Comparison of ENCODE assay signal across 12 cellular contexts in the genomic region with DNA sequence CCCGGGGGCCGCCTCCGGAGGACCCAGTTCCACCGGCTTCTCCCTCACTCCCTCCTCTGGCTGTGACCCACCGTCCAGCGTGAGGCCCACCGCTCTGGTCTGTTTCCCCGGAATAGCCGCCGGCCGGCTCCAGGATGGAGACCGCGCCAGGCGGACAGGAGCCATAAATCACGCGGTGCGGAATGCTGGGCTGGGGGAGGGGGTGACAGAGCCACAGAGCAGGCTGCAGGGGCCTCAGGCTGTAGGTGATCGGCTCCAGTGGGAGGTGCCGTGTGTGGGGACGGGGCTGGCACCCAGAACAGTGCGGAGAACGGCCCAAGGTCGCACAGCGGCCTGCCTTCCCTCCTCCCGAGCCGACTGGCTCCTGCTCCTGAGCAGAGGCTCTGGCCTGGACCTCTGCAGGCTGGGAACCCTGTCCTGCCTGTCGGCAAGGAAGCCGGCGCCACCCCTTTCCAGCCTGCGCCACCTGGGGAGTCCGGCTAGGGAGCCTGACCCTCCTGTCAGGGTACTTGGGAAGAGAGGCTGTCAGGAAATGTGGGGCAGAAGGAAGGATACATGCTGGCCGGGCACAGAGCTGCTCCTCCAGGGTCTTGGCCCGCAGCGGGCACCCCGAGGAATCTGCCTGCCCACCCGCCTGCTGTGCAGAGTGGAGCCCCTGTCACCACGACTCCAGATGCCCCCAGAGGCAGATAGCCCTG. TPM values are rescaled to one million over a fixed set of nuclear protein-coding genes. Genes with fewer than 3 reads are reported as not detected.
A peak's percentile ranks its signal among the peaks of the same experiment; 100 is the strongest.
DNase-seq lines count a peak whose midpoint lies in the region; ATAC-seq and TF ChIP-seq lines count a peak whose summit lies in the region.
"Had no signal": no experiment of that assay in that cellular context is flagged by ENCODE, and none has a peak within 500 bp of the region (broad histone marks: within the 10 kb centered on the region; RNA-seq: fewer than 3 reads in every experiment).

No MANE protein-coding gene starts in this region.

- no TSS peak for BruUV-seq in PC-3 (replicated peaks; lab: Mats Ljungman, UMichigan)

- H3K4me2 ChIP-seq in PC-3 (ENCODE audit: low read length): no peak overlapping the region

- ATAC-seq in Right ventricle myocardium inferior: peak; percentile 44
- peak; percentile 28 for ATAC-seq in aorta (ENCODE audit: low FRiP score)
- no peak for ATAC-seq in HG02642 (IDR thresholded peaks at IDR 0.05; ENCODE audit: poor library complexity, unreplicated experiment)
- ATAC-seq in PC-3: no peak
- no peak for ATAC-seq in HG02884 (IDR thresholded peaks at IDR 0.05; ENCODE audit: unreplicated experiment)

- H3K4me3 ChIP-seq in rectal smooth muscle tissue (ENCODE audit: low read length): peak overlapping the region; percentile 6
- H3K4me3 ChIP-seq in aorta (ENCODE audit: low read length in 2 of 2): no peak overlapping the region
- H3K4me3 ChIP-seq in PC-3 (ENCODE audit: low read length): no peak overlapping the region
- H3K4me3 ChIP-seq: skin epidermis had no signal

- H3K79me2 ChIP-seq in PC-3 (ENCODE audit: low read length): peaks cover 23% of the 10 kb centered on the region

- CTCF ChIA-PET in PC-3 (lab: Charles Lee): no interaction called here

- H3K9ac ChIP-seq in rectal smooth muscle tissue (ENCODE audit: low read length) (peak overlapping the region; percentile 13), PC-3 (ENCODE audit: low read length) (no peak overlapping the region)

- POLR2A ChIA-PET in PC-3 (lab: Charles Lee; ENCODE audit: unreplicated experiment): no interaction called here

- no peak for TF ChIP-seq CTCF in PC-3 (conservative IDR thresholded peaks at IDR 0.05; ENCODE audit: low read depth, low read length)

- H3K4me1 ChIP-seq in rectal smooth muscle tissue (ENCODE audit: control insufficient read depth, insufficient read depth, low read length) (peaks cover 46% of the 10 kb centered on the region), aorta (ENCODE audit: control insufficient read depth in 1 of 2, insufficient read depth in 2 of 2, low read length in 2 of 2) (no peaks in the 10 kb centered on the region), PC-3 (ENCODE audit: insufficient read depth, low read length) (no peaks in the 10 kb centered on the region)

- H3K9me3 ChIP-seq in aorta (ENCODE audit: control insufficient read depth, low read length) (no peaks in the 10 kb centered on the region), PC-3 (ENCODE audit: low read length) (no peaks in the 10 kb centered on the region)

- H3K27ac ChIP-seq in rectal smooth muscle tissue (ENCODE audit: low read depth, low read length): peak overlapping the region; percentile 85
- H3K27ac ChIP-seq in aorta (ENCODE audit: low read depth in 1 of 2, low read length in 2 of 2): no peak overlapping the region
- H3K27ac ChIP-seq in PC-3 (ENCODE audit: low read length): no peak overlapping the region

- peaks cover 12% of the 10 kb centered on the region for H3K36me3 ChIP-seq in rectal smooth muscle tissue (ENCODE audit: control insufficient read depth, insufficient read depth, low read length)
- H3K36me3 ChIP-seq in aorta (ENCODE audit: control insufficient read depth in 1 of 2, insufficient read depth in 2 of 2, low read length in 1 of 2): peaks cover 0 to 4% of the 10 kb centered on the region in 2 donors
- H3K36me3 ChIP-seq in PC-3 (ENCODE audit: low read depth, low read length): no peaks in the 10 kb centered on the region

- H2AFZ ChIP-seq in PC-3 (ENCODE audit: low read length): no peak overlapping the region

- no peaks in the 10 kb centered on the region for H4K20me1 ChIP-seq in PC-3 (ENCODE audit: low read length)

- intact Hi-C loops in Right ventricle myocardium inferior (cut with DNase I) (no loop called here), cardiac septum (cut with DNase I) (no loop called here), aorta (cut with DNase I) (no loop called here), PC-3 (cut with micrococcal nuclease) (no loop called here)

- H3K9me2 ChIP-seq in PC-3 (replicated peaks; ENCODE audit: low read length): no peaks in the 10 kb centered on the region

- no peaks in the 10 kb centered on the region for H3F3A ChIP-seq in PC-3 (ENCODE audit: low read length, unreplicated experiment)

- WGBS in aorta, 2 donors: 28 to 38% methylated on average over 37 of the region's 37 CpGs

- DNase-seq in Right ventricle myocardium inferior (ENCODE audit: missing footprints): no peak
- no peak for DNase-seq in cardiac septum (ENCODE audit: low spot score)
- peak; percentile 7 for DNase-seq in iPS-NIHi11 (ENCODE audit: low spot score)
- DNase-seq in aorta: no peak
- no peak for DNase-seq in PC-3
- DNase-seq: activated CD8-positive, alpha-beta T cell treated with anti-CD3 and anti-CD28 coated beads for 36 hours; activated naive CD4-positive, alpha-beta T cell treated with Interleukin-2 at 50 U/mL for 16 hours; NCI-H1417 treated with DMSO at 0.1 percent for 48 hours had no signal

- H3K27me3 ChIP-seq in rectal smooth muscle tissue (ENCODE audit: control insufficient read depth, insufficient read depth, low read length): no peaks in the 10 kb centered on the region
- no peaks in the 10 kb centered on the region for H3K27me3 ChIP-seq in aorta (ENCODE audit: control insufficient read depth in 1 of 2, insufficient read depth in 2 of 2, low read length in 1 of 2)
- no peaks in the 10 kb centered on the region for H3K27me3 ChIP-seq in PC-3 (ENCODE audit: low read length)

RNA-seq across cellular contexts. Expression of a gene that starts 8.3 kb away (rescaled TPM):
- total RNA-seq in Right ventricle myocardium inferior (16.1 TPM), cardiac septum (18.4 TPM), aorta (10 to 100 TPM; 14.9 to 20.3 TPM), PC-3 (2014; rRNA removed) (21.0 and 26.5 TPM in 2 replicates)
- 10 to 100 TPM in 1 of 2 donors, 1 to 10 TPM in 1; 6.5 to 16.8 TPM for polyA plus RNA-seq in aorta

RNA-seq across cellular contexts. Expression of a gene that starts 30.6 kb away (rescaled TPM):
- 2,154 TPM for total RNA-seq in Right ventricle myocardium inferior
- 1,625 TPM for total RNA-seq in cardiac septum
- total RNA-seq in aorta: 1,000 to 10,000 TPM; 1,616 to 1,851 TPM
- 1,000 to 10,000 TPM in 1 of 2 donors, 100 to 1,000 TPM in 1; 969 to 1,197 TPM for polyA plus RNA-seq in aorta
- total RNA-seq in PC-3 (2014; rRNA removed): 1,124 and 1,170 TPM in 2 replicates

RNA-seq across cellular contexts. Expression of a gene that starts 45.0 kb away (rescaled TPM):
- total RNA-seq in Right ventricle myocardium inferior (67.5 TPM), cardiac septum (180 TPM), aorta (100 to 1,000 TPM; 118 to 197 TPM), PC-3 (2014; rRNA removed) (94.2 and 155 TPM in 2 replicates)
- polyA plus RNA-seq in aorta: 100 to 1,000 TPM in 1 of 2 donors, 10 to 100 TPM in 1; 78.0 to 146 TPM

RNA-seq across cellular contexts. Expression of a gene that starts 50.8 kb away (rescaled TPM):
- total RNA-seq in Right ventricle myocardium inferior (30.8 TPM), cardiac septum (29.9 TPM), aorta (10 to 100 TPM; 50.4 to 53.9 TPM), PC-3 (2014; rRNA removed) (16.7 and 40.2 TPM in 2 replicates)
- 10 to 100 TPM in 1 of 2 donors, 1 to 10 TPM in 1; 7.8 to 14.5 TPM for polyA plus RNA-seq in aorta

Comparison
In these comparisons a context has a peak if more than half of its experiments do, and no peak if none do; other contexts are left out.
1. ATAC-seq: peak in Right ventricle myocardium inferior (single experiment) and aorta (single experiment); none in HG02642 (single experiment), PC-3 (single experiment) and HG02884 (single experiment).